8 cellular contexts compared by ENCODE assay signal in the genomic region with DNA sequence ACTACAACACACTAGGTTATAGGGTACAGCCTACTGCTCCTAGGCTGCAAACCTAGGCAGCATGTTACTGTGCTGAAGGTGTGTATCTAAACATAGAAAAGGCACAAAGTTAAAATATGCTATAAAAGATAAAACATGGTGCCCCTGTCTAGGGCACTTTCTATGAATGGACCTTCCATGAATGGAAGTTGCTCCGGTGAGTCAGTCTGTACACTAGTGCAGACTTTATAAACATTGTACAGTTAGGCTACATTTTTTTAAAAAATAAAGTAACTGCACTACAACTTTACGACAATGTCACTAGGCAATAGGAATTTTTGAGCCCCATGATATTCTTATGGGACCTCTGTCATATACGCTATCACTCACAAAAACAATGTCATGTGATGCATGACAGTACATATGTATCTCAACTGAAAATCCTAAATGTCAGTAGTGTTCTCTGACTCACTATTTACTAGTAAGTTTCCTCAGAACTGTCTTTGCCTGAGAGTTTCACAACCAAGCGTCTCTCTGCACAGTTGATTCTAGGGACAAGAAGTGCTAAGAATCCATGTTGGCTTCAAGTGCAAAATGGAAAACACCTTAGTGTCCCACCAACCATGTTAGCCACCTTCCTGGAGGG. TPM values are rescaled to one million over a fixed set of nuclear protein-coding genes. Genes with fewer than 3 reads are reported as not detected.
A peak's percentile ranks its signal among the peaks of the same experiment; 100 is the strongest.
DNase-seq lines count a peak whose midpoint lies in the region; ATAC-seq and TF ChIP-seq lines count a peak whose summit lies in the region.
"Not testable (repeated sequence)": the region's sequence is repeated elsewhere in the genome, so short reads cannot be mapped to it uniquely, and the experiment has no call there.

No MANE protein-coding gene starts in this region.

- H3K4me1 ChIP-seq in mesenchymal stem cell (ENCODE audit: control insufficient read depth, insufficient read depth, low read depth, low read length): not testable (repeated sequence)

- not testable (repeated sequence) for H3K36me3 ChIP-seq in mesenchymal stem cell (ENCODE audit: control insufficient read depth in 1 of 2, insufficient read depth in 2 of 2, low read depth in 1 of 2, low read length in 2 of 2)

- H3K9ac ChIP-seq in mesenchymal stem cell (ENCODE audit: low read length): not testable (repeated sequence)

- H3K4ac ChIP-seq in mesenchymal stem cell (ENCODE audit: low read depth in 1 of 2, low read length in 2 of 2): not testable (repeated sequence)

- not testable (repeated sequence) for H3K9me3 ChIP-seq in mesenchymal stem cell (ENCODE audit: control insufficient read depth, low read length)

- H3K27ac ChIP-seq in mesenchymal stem cell (ENCODE audit: low read length, poor library complexity, severe bottlenecking): not testable (repeated sequence)

- H2BK12ac ChIP-seq in mesenchymal stem cell (ENCODE audit: low read length in 2 of 2): not testable (repeated sequence)

- DNase-seq in CD1c-positive myeloid dendritic cell (ENCODE audit: extremely low spot score): peak; percentile 23
- DNase-seq in LHCN-M2 (ENCODE audit: low read depth): peak; percentile 17
- not testable (repeated sequence) for DNase-seq in activated CD8-positive, alpha-beta T cell treated with anti-CD3 and anti-CD28 coated beads, Interleukin-2, amount 10 ng/mL, durations not matched to agents 7 days and 5 days
- peak; percentile 48 for DNase-seq in epithelial cell of esophagus (ENCODE audit: low read depth)
- DNase-seq in mesenchymal stem cell: peak; percentile 65

- not testable (repeated sequence) for H3K27me3 Mint-ChIP-seq in T-helper 1 cell treated with Interleukin-12 subunit alpha and Interleukin-12 subunit beta and Interleukin-4 antibody, amounts not matched to agents 30 μg/mL and 1 μg/mL, for 36 hours (ENCODE audit: low read depth); activated CD8-positive, alpha-beta T cell treated with anti-CD3 and anti-CD28 coated beads, Interleukin-2, amount 10 ng/mL, durations not matched to agents 7 days and 5 days (ENCODE audit: low read depth); activated naive CD8-positive, alpha-beta T cell; stimulated activated memory B cell treated with anti-CD40 and anti-IgM and Interleukin-4, amounts not matched to agents 10 μg/mL and 1 μg/mL and 100 μg/mL, for 72 hours

- H3K18ac ChIP-seq in mesenchymal stem cell (ENCODE audit: low read depth in 1 of 2, low read length in 2 of 2): not testable (repeated sequence)

- not testable (repeated sequence) for TF ChIP-seq CTCF in epithelial cell of esophagus (IDR thresholded peaks at IDR 0.05; ENCODE audit: insufficient read depth, low read depth, low read length, missing control alignments)

- CTCF ChIA-PET in activated CD8-positive, alpha-beta T cell treated with anti-CD3 and anti-CD28 coated beads, Interleukin-2, amount 10 ng/mL, durations not matched to agents 7 days and 5 days (lab: Charles Lee): interaction anchor here (2.3 kb wide), 1 partner anchor 10 kb away, joined by 6 read pairs; no protein-coding TSS in a partner anchor

- not testable (repeated sequence) for H2BK5ac ChIP-seq in mesenchymal stem cell (ENCODE audit: low read depth, low read length, poor library complexity, severe bottlenecking)

- not testable (repeated sequence) for H2BK120ac ChIP-seq in mesenchymal stem cell (ENCODE audit: low read depth, low read length)

- not testable (repeated sequence) for H2AFZ ChIP-seq in mesenchymal stem cell (ENCODE audit: low read depth, low read length)

- ATAC-seq in activated CD8-positive, alpha-beta T cell treated with anti-CD3 and anti-CD28 coated beads, Interleukin-2, amount 10 ng/mL, durations not matched to agents 7 days and 5 days: not testable (repeated sequence)
- peak; percentile 62 for ATAC-seq in stimulated activated memory B cell treated with anti-CD40 and anti-IgM and Interleukin-4, amounts not matched to agents 10 μg/mL and 1 μg/mL and 100 μg/mL, for 72 hours

- peaks cover 45% of the 10 kb centered on the region for H3K4me1 Mint-ChIP-seq in T-helper 1 cell treated with Interleukin-12 subunit alpha and Interleukin-12 subunit beta and Interleukin-4 antibody, amounts not matched to agents 30 μg/mL and 1 μg/mL, for 36 hours (ENCODE audit: low read depth)
- peaks cover 66% of the 10 kb centered on the region for H3K4me1 Mint-ChIP-seq in activated CD8-positive, alpha-beta T cell treated with anti-CD3 and anti-CD28 coated beads, Interleukin-2, amount 10 ng/mL, durations not matched to agents 7 days and 5 days (ENCODE audit: low read depth)
- peaks cover 64% of the 10 kb centered on the region for H3K4me1 Mint-ChIP-seq in activated naive CD8-positive, alpha-beta T cell (ENCODE audit: low read depth)
- peaks cover 61% of the 10 kb centered on the region for H3K4me1 Mint-ChIP-seq in stimulated activated memory B cell treated with anti-CD40 and anti-IgM and Interleukin-4, amounts not matched to agents 10 μg/mL and 1 μg/mL and 100 μg/mL, for 72 hours

- H3K27me3 ChIP-seq in mesenchymal stem cell (ENCODE audit: control insufficient read depth in 1 of 2, insufficient read depth in 1 of 2, low read length in 2 of 2): not testable (repeated sequence)

- H3K4me3 ChIP-seq in epithelial cell of esophagus (ENCODE audit: low read length); mesenchymal stem cell (ENCODE audit: insufficient read depth in 1 of 2, low read depth in 1 of 2, low read length in 2 of 2): not testable (repeated sequence)

- H3K23ac ChIP-seq in mesenchymal stem cell (ENCODE audit: low read length in 2 of 2): not testable (repeated sequence)

- POLR2A ChIA-PET in activated CD8-positive, alpha-beta T cell treated with anti-CD3 and anti-CD28 coated beads, Interleukin-2, amount 10 ng/mL, durations not matched to agents 7 days and 5 days (lab: Charles Lee): not testable (repeated sequence)

- H3K4me3 Mint-ChIP-seq in T-helper 1 cell treated with Interleukin-12 subunit alpha and Interleukin-12 subunit beta and Interleukin-4 antibody, amounts not matched to agents 30 μg/mL and 1 μg/mL, for 36 hours: peak overlapping the region; percentile 18
- H3K4me3 Mint-ChIP-seq in activated CD8-positive, alpha-beta T cell treated with anti-CD3 and anti-CD28 coated beads, Interleukin-2, amount 10 ng/mL, durations not matched to agents 7 days and 5 days; stimulated activated memory B cell treated with anti-CD40 and anti-IgM and Interleukin-4, amounts not matched to agents 10 μg/mL and 1 μg/mL and 100 μg/mL, for 72 hours: not testable (repeated sequence)
- peak overlapping the region; percentile 74 for H3K4me3 Mint-ChIP-seq in activated naive CD8-positive, alpha-beta T cell

- not testable (repeated sequence) for H2AK5ac ChIP-seq in mesenchymal stem cell (ENCODE audit: low read length, severe bottlenecking)

- 74% methylated on average over 3 of the region's 4 CpGs for WGBS in mesenchymal stem cell

- H4K8ac ChIP-seq in mesenchymal stem cell (ENCODE audit: low read length): not testable (repeated sequence)

- peaks cover 30% of the 10 kb centered on the region for H3K79me1 ChIP-seq in mesenchymal stem cell (replicated peaks; ENCODE audit: low read length, poor library complexity, severe bottlenecking)

- peak overlapping the region; percentile 28 for H3K27ac Mint-ChIP-seq in T-helper 1 cell treated with Interleukin-12 subunit alpha and Interleukin-12 subunit beta and Interleukin-4 antibody, amounts not matched to agents 30 μg/mL and 1 μg/mL, for 36 hours
- peak overlapping the region; percentile 50 for H3K27ac Mint-ChIP-seq in activated CD8-positive, alpha-beta T cell treated with anti-CD3 and anti-CD28 coated beads, Interleukin-2, amount 10 ng/mL, durations not matched to agents 7 days and 5 days
- peak overlapping the region; percentile 93 for H3K27ac Mint-ChIP-seq in activated naive CD8-positive, alpha-beta T cell
- peak overlapping the region; percentile 31 for H3K27ac Mint-ChIP-seq in stimulated activated memory B cell treated with anti-CD40 and anti-IgM and Interleukin-4, amounts not matched to agents 10 μg/mL and 1 μg/mL and 100 μg/mL, for 72 hours

- H2BK15ac ChIP-seq in mesenchymal stem cell (ENCODE audit: low read depth, poor library complexity, severe bottlenecking): not testable (repeated sequence)

- not testable (repeated sequence) for H3K4me2 ChIP-seq in mesenchymal stem cell (ENCODE audit: low read length, poor library complexity, severe bottlenecking)

- H3K14ac ChIP-seq in mesenchymal stem cell (ENCODE audit: low read length in 2 of 2): not testable (repeated sequence)

- not testable (repeated sequence) for H4K91ac ChIP-seq in mesenchymal stem cell (ENCODE audit: low read length)

- not testable (repeated sequence) for H3K9me3 Mint-ChIP-seq in T-helper 1 cell treated with Interleukin-12 subunit alpha and Interleukin-12 subunit beta and Interleukin-4 antibody, amounts not matched to agents 30 μg/mL and 1 μg/mL, for 36 hours; activated CD8-positive, alpha-beta T cell treated with anti-CD3 and anti-CD28 coated beads, Interleukin-2, amount 10 ng/mL, durations not matched to agents 7 days and 5 days (ENCODE audit: insufficient read depth); activated naive CD8-positive, alpha-beta T cell (ENCODE audit: low read depth); stimulated activated memory B cell treated with anti-CD40 and anti-IgM and Interleukin-4, amounts not matched to agents 10 μg/mL and 1 μg/mL and 100 μg/mL, for 72 hours

- H3K36me3 Mint-ChIP-seq in T-helper 1 cell treated with Interleukin-12 subunit alpha and Interleukin-12 subunit beta and Interleukin-4 antibody, amounts not matched to agents 30 μg/mL and 1 μg/mL, for 36 hours (ENCODE audit: low read depth); activated naive CD8-positive, alpha-beta T cell: not testable (repeated sequence)
- H3K36me3 Mint-ChIP-seq in activated CD8-positive, alpha-beta T cell treated with anti-CD3 and anti-CD28 coated beads, Interleukin-2, amount 10 ng/mL, durations not matched to agents 7 days and 5 days (ENCODE audit: low read depth): peaks cover 27% of the 10 kb centered on the region
- peaks cover 14% of the 10 kb centered on the region for H3K36me3 Mint-ChIP-seq in stimulated activated memory B cell treated with anti-CD40 and anti-IgM and Interleukin-4, amounts not matched to agents 10 μg/mL and 1 μg/mL and 100 μg/mL, for 72 hours

RNA-seq across cellular contexts. Expression of a gene that starts 5.7 kb away (rescaled TPM):
- total RNA-seq in LHCN-M2 (2014; rRNA removed): 21.3 and 31.9 TPM in 2 replicates
- polyA plus RNA-seq in LHCN-M2 (2012): 4.9 TPM
- total RNA-seq in activated CD8-positive, alpha-beta T cell treated with anti-CD3 and anti-CD28 coated beads, Interleukin-2, amount 10 ng/mL, durations not matched to agents 7 days and 5 days: 100 to 1,000 TPM; 189 to 191 TPM
- polyA plus RNA-seq in mesenchymal stem cell (2013, experiment 1 of 2): 11.8 TPM
- polyA plus RNA-seq in mesenchymal stem cell (2013, experiment 2 of 2): 10.6 TPM

Comparison
In these comparisons a context has a peak if more than half of its experiments do, and no peak if none do; other contexts are left out.
1. H3K27ac Mint-ChIP-seq: peak in every context shown above with its lines; median percentile 93 in activated naive CD8-positive, alpha-beta T cell; 50 in activated CD8-positive, alpha-beta T cell treated with anti-CD3 and anti-CD28 coated beads, Interleukin-2, amount 10 ng/mL, durations not matched to agents 7 days and 5 days; 31 in stimulated activated memory B cell treated with anti-CD40 and anti-IgM and Interleukin-4, amounts not matched to agents 10 μg/mL and 1 μg/mL and 100 μg/mL, for 72 hours; 28 in T-helper 1 cell treated with Interleukin-12 subunit alpha and Interleukin-12 subunit beta and Interleukin-4 antibody, amounts not matched to agents 30 μg/mL and 1 μg/mL, for 36 hours.